Comparison of ENCODE assay signal across 8 cellular contexts in the genomic region with DNA sequence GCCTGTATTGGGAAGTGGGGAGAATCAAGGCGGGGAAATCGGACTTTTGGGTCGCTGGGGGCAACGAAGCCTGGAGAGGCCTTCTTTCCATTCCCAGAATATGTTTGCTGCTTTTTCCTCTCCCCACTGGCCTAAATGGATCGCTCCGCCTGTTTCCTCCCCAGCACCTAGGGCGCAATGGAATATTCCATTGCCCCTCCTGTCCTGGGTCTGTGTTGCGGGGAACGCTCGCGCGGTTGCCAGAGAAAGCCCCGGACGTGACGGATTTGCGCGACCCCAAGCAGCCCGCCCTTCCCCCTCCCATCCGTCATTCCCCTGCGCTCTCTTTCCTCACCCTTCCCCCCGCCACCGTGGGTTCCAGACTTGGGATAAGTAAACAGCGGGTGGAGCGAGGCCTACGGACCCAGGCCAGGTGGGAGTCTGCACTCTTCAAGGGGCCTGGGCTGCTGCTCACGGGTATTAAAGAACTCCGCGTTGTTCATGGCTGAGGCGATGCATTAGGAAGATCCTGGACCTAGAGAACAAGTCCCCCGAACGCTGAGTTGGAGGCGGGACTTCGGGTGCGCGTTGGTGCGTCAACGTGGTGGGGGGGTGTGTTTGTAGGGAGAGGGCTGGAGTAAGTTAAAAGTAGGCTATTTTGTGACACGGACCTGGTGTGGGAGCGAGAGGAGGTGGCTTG. TPM values are rescaled to one million over a fixed set of nuclear protein-coding genes. Genes with fewer than 3 reads are reported as not detected.
DNase-seq lines count a peak whose midpoint lies in the region; ATAC-seq, FAIRE-seq and TF ChIP-seq lines count a peak whose summit lies in the region.

A gene with protein sequence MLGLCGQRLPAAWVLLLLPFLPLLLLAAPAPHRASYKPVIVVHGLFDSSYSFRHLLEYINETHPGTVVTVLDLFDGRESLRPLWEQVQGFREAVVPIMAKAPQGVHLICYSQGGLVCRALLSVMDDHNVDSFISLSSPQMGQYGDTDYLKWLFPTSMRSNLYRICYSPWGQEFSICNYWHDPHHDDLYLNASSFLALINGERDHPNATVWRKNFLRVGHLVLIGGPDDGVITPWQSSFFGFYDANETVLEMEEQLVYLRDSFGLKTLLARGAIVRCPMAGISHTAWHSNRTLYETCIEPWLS (plus strand): TSS at position 307 of the 679 bp plus-strand sequence. CDS start 454 bp downstream, outside the sequence.

- peak within 1 kb of the TSS; percentile 92 to 100 (median 98) for H3K4me3 Mint-ChIP-seq in CD8-positive, alpha-beta memory T cell
- peak within 1 kb of the TSS; percentile 91 for H3K4me3 Mint-ChIP-seq in activated CD4-positive, alpha-beta T cell treated with anti-CD3 and anti-CD28 coated beads for 36 hours

- H3K4me1 ChIP-seq in CD8-positive, alpha-beta memory T cell (ENCODE audit: insufficient read depth, low read length), result peaks cover 27% of the 10 kb centered on the region
- peaks cover 13 to 20% of the 10 kb centered on the region in 2 donors for H3K4me1 ChIP-seq in kidney (ENCODE audit: control insufficient read depth in 1 of 2, insufficient read depth in 1 of 2, low read depth in 1 of 2, low read length in 2 of 2)

- POLR2A ChIA-PET in CD8-positive, alpha-beta memory T cell (lab: Charles Lee), result interaction anchor here (0.6 to 0.9 kb wide), 3 partner anchors 24 to 319 kb away, joined by 3 read pairs; a partner anchor contains a TSS
- POLR2A ChIA-PET in activated CD4-positive, alpha-beta T cell treated with anti-CD3 and anti-CD28 coated beads for 36 hours (lab: Charles Lee), result no interaction called here

- CTCF ChIA-PET in CD8-positive, alpha-beta memory T cell (lab: Charles Lee), result interaction anchor here (1.0 to 1.3 kb wide), 6 partner anchors 17 to 41 kb away, joined by 3 to 6 read pairs (median 4); a partner anchor contains a TSS
- CTCF ChIA-PET in activated CD4-positive, alpha-beta T cell treated with anti-CD3 and anti-CD28 coated beads for 36 hours (lab: Charles Lee), result interaction anchor here (0.6 to 1.1 kb wide), 3 partner anchors 35 to 40 kb away, joined by 3 to 6 read pairs (median 3); no protein-coding TSS in a partner anchor

- no peak for FAIRE-seq in kidney (lab: Jason Lieb, UNC)

- H3K36me3 ChIP-seq in CD8-positive, alpha-beta memory T cell (ENCODE audit: insufficient read depth, low read length), result peaks cover 19% of the 10 kb centered on the region
- peaks cover 12 to 22% of the 10 kb centered on the region in 2 donors for H3K36me3 ChIP-seq in kidney (ENCODE audit: control insufficient read depth in 1 of 2, insufficient read depth in 2 of 2, low read length in 2 of 2)

- peak within 1 kb of the TSS; percentile 82 to 91 for H3K9ac ChIP-seq in kidney (ENCODE audit: low read length in 2 of 2)

- TF ChIP-seq CTCF in kidney (IDR thresholded peaks at IDR 0.05; ENCODE audit: borderline replicate concordance, extremely low read depth, insufficient read depth), result peak; percentile 1

- peaks cover 7 to 26% (median 13%) of the 10 kb centered on the region in 3 donors for H3K36me3 Mint-ChIP-seq in CD8-positive, alpha-beta memory T cell
- H3K36me3 Mint-ChIP-seq in activated CD4-positive, alpha-beta T cell treated with anti-CD3 and anti-CD28 coated beads for 36 hours (ENCODE audit: low read depth), result peaks cover 19% of the 10 kb centered on the region

- no peaks in the 10 kb centered on the region for H3K9me3 Mint-ChIP-seq in CD8-positive, alpha-beta memory T cell
- no peaks in the 10 kb centered on the region for H3K9me3 Mint-ChIP-seq in activated CD4-positive, alpha-beta T cell treated with anti-CD3 and anti-CD28 coated beads for 36 hours (ENCODE audit: low read depth)

- H3K27me3 ChIP-seq in CD8-positive, alpha-beta memory T cell (ENCODE audit: insufficient read depth, low read length, poor library complexity, severe bottlenecking), result no peaks in the 10 kb centered on the region

- H3K4me1 Mint-ChIP-seq in CD8-positive, alpha-beta memory T cell, result peaks cover 35 to 60% (median 43%) of the 10 kb centered on the region in 3 donors
- H3K4me1 Mint-ChIP-seq in activated CD4-positive, alpha-beta T cell treated with anti-CD3 and anti-CD28 coated beads for 36 hours, result peaks cover 44% of the 10 kb centered on the region

- intact Hi-C loops in activated CD4-positive, alpha-beta T cell treated with anti-CD3 and anti-CD28 coated beads for 36 hours (cut with DNase I, micrococcal nuclease), result loop anchor here (1.0 to 10.0 kb wide), 9 partner anchors 23 to 195 kb away; a partner anchor contains a TSS
- intact Hi-C loops in kidney (cut with DNase I), result no loop called here

- DNase-seq in CD8-positive, alpha-beta memory T cell, result peak; percentile 68 to 87 (median 81)
- DNase-seq in NCI-H446 treated with DMSO at 0.1 percent for 48 hours (lab: John Stamatoyannopoulos, UW) (peak; percentile 84), cerebellar nuclear complex (lab: John Stamatoyannopoulos, UW) (peak; percentile 31 to 83), kidney (peak; percentile 97)
- peak; percentile 88 for DNase-seq in activated CD4-positive, alpha-beta T cell treated with anti-CD3 and anti-CD28 coated beads for 36 hours
- DNase-seq in stimulated activated CD4-positive, alpha-beta T cell treated with anti-CD3 and anti-CD28 coated beads, Interleukin-12 subunit alpha, Interleukin-12 subunit beta, amount 100 ng/mL, for 4 hours, result peak; percentile 65

- H3K27ac ChIP-seq in CD8-positive, alpha-beta memory T cell (ENCODE audit: low read depth, low read length), result peak within 1 kb of the TSS; percentile 82
- peak within 1 kb of the TSS; percentile 88 to 98 for H3K27ac ChIP-seq in kidney (ENCODE audit: low read depth in 2 of 2, low read length in 2 of 2)

- H3K27ac Mint-ChIP-seq in CD8-positive, alpha-beta memory T cell, result peak within 1 kb of the TSS; percentile 81 to 97 (median 96)
- peak within 1 kb of the TSS; percentile 92 for H3K27ac Mint-ChIP-seq in activated CD4-positive, alpha-beta T cell treated with anti-CD3 and anti-CD28 coated beads for 36 hours

- ATAC-seq in HG02759 (IDR thresholded peaks at IDR 0.05; ENCODE audit: unreplicated experiment) (peak; percentile 40), HG03097 (IDR thresholded peaks at IDR 0.05; ENCODE audit: low FRiP score, unreplicated experiment) (no peak)
- peak; percentile 76 for ATAC-seq in activated CD4-positive, alpha-beta T cell treated with anti-CD3 and anti-CD28 coated beads for 36 hours

- peak within 1 kb of the TSS; percentile 93 for H3K4me3 ChIP-seq in CD8-positive, alpha-beta memory T cell (ENCODE audit: low read length)
- peak within 1 kb of the TSS; percentile 96 to 99 for H3K4me3 ChIP-seq in kidney (ENCODE audit: low read length in 2 of 2)

- peaks cover 18% of the 10 kb centered on the region in 2 donors for H3K27me3 Mint-ChIP-seq in CD8-positive, alpha-beta memory T cell
- peaks cover 11% of the 10 kb centered on the region for H3K27me3 Mint-ChIP-seq in activated CD4-positive, alpha-beta T cell treated with anti-CD3 and anti-CD28 coated beads for 36 hours

- H3K9me3 ChIP-seq in CD8-positive, alpha-beta memory T cell (ENCODE audit: low read length), result no peaks in the 10 kb centered on the region
- no peaks in the 10 kb centered on the region for H3K9me3 ChIP-seq in kidney (ENCODE audit: control insufficient read depth in 1 of 2, low read length in 2 of 2)

RNA-seq across cellular contexts. Expression of the gene that starts here (rescaled TPM):
- total RNA-seq in CD8-positive, alpha-beta memory T cell, result 10 to 100 TPM; 18.8 to 19.0 TPM
- polyA plus RNA-seq in CD8-positive, alpha-beta memory T cell, result 10.0 TPM
- 10 to 100 TPM in 1 of 2 experiments, 1 to 10 TPM in 1; 9.9 to 10.1 TPM for total RNA-seq in activated CD4-positive, alpha-beta T cell treated with anti-CD3 and anti-CD28 coated beads for 36 hours
- 23.0 TPM for total RNA-seq in kidney
- 20.3 TPM for polyA plus RNA-seq in kidney (ENCODE audit: insufficient read depth, low read depth, low replicate concordance)
